1 cellular context compared by ENCODE assay signal in genomic region chr1:40739455-40740008, GRCh38.
TF ChIP-seq lines count a peak whose summit lies in the region.

No MANE protein-coding gene starts in this region.

TF ChIP-seq in liver, 16 proteins besides CTCF, POLR2A, EP300 and RAD21 (continued from another document):
- TF ChIP-seq ZBTB33 (IDR thresholded peaks at IDR 0.05) (no peak), NR2F2 (IDR thresholded peaks at IDR 0.05) (no peak), ATF3 (IDR thresholded peaks at IDR 0.05) (no peak), FOXA2 (IDR thresholded peaks at IDR 0.05) (no peak), EGR1 (IDR thresholded peaks at IDR 0.05; ENCODE audit: low read depth in 2 of 2) (no peak), REST (IDR thresholded peaks at IDR 0.05) (no peak), TAF1 (conservative IDR thresholded peaks at IDR 0.05) (no peak)
TF ChIP-seq in liver: peak in this region for 0.
